Comparison of ENCODE assay signal across 8 cellular contexts in the genomic region with DNA sequence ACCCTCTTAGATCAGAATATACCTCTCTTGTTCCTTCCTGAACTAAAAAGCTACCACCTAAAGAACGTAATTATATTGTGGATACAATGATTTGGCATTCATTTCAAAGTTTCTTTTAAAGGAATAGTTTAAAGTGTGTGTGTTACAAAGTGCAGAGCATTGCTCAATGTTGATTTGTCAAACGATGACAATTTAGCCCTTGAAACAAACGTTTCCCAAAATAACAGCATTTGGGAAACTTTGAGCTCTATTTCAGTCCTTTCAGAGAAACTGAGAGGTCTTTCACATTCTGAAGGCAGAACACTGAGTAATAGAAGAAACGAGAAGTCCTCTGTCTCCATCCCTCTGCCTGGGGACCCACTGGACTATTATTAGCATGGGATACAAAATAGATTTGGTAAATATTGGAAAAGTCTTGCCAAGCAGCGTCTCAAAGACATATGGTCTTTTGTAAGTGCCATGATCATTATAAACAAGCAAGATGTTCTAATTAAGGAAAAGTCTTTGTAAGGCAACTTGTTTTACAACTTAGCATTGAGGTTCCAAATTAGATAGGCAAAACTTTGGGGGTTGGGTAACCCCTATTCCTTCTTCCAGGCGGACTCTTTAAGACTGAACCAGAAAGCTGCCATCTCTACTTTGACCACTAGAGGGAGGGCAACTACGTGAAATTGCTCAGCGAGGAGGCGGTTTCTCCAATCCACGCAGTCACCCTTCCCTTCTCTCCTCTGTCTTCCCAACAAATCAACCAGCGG.
DNase-seq lines count a peak whose midpoint lies in the region; ATAC-seq and TF ChIP-seq lines count a peak whose summit lies in the region.

No MANE protein-coding gene starts in this region.

- no peaks in the 10 kb centered on the region for H3K36me3 ChIP-seq in stomach smooth muscle (ENCODE audit: control insufficient read depth in 2 of 2, insufficient read depth in 2 of 2, low read length in 2 of 2)

- intact Hi-C loops in activated B cell treated with CpG ODN at 0.5 μM for 24 hours (cut with micrococcal nuclease): loop anchor here (1.0 to 2.0 kb wide), 3 partner anchors 272 to 1530 kb away; no protein-coding TSS in a partner anchor

- peak overlapping the region in 1 of 2 donors; percentile 24 for H3K4me3 ChIP-seq in stomach smooth muscle (ENCODE audit: low read length in 2 of 2)

- no peak overlapping the region for H3K4me3 Mint-ChIP-seq in activated B cell treated with CpG ODN at 0.5 μM for 24 hours
- H3K4me3 Mint-ChIP-seq in endothelial cell (ENCODE audit: unreplicated experiment): no peak overlapping the region

- H3K9ac ChIP-seq in stomach smooth muscle (ENCODE audit: low read length in 2 of 2): peak overlapping the region; percentile 2 to 39

- peak in 12 of 14 donors; percentile 9 to 52 (median 22) for DNase-seq in C1 segment of cervical spinal cord (lab: John Stamatoyannopoulos, UW)
- peak; percentile 10 for DNase-seq in NCI-H2107 (lab: John Stamatoyannopoulos, UW)
- DNase-seq in activated B cell treated with CpG ODN at 0.5 μM for 24 hours: no peak
- peak; percentile 70 for DNase-seq in endothelial cell (ENCODE audit: low spot score)
- peak; percentile 87 for DNase-seq in midbrain (lab: John Stamatoyannopoulos, UW)

- H3K9me3 ChIP-seq in stomach smooth muscle (ENCODE audit: control insufficient read depth in 2 of 2, low read length in 2 of 2): no peaks in the 10 kb centered on the region

- ATAC-seq in GM18858 (IDR thresholded peaks at IDR 0.05; ENCODE audit: unreplicated experiment): peak; percentile 77
- peak; percentile 84 for ATAC-seq in HG03064 (IDR thresholded peaks at IDR 0.05; ENCODE audit: low read depth, unreplicated experiment)
- ATAC-seq in activated B cell treated with CpG ODN at 0.5 μM for 24 hours (ENCODE audit: low read depth): peak; percentile 52

- peaks cover 18% of the 10 kb centered on the region for H3K27me3 Mint-ChIP-seq in activated B cell treated with CpG ODN at 0.5 μM for 24 hours
- peaks cover 2% of the 10 kb centered on the region for H3K27me3 Mint-ChIP-seq in endothelial cell (ENCODE audit: unreplicated experiment)

- CTCF ChIA-PET in activated B cell treated with CpG ODN at 0.5 μM for 24 hours (lab: Charles Lee): interaction anchor here (0.8 to 1.7 kb wide), 6 partner anchors 9 to 1533 kb away, joined by 3 to 7 read pairs (median 4); no protein-coding TSS in a partner anchor

- H3K27me3 ChIP-seq in stomach smooth muscle (ENCODE audit: control insufficient read depth in 1 of 2, insufficient read depth in 2 of 2, low read length in 2 of 2): no peaks in the 10 kb centered on the region

- TF ChIP-seq CTCF in activated B cell treated with CpG ODN at 0.5 μM for 24 hours (IDR thresholded peaks at IDR 0.05) (peak; percentile 45), endothelial cell (IDR thresholded peaks at IDR 0.05; ENCODE audit: unreplicated experiment) (peak; percentile 97)

- H3K4me1 ChIP-seq in stomach smooth muscle (ENCODE audit: control insufficient read depth, insufficient read depth, low read length): no peaks in the 10 kb centered on the region

- H3K4me1 Mint-ChIP-seq in activated B cell treated with CpG ODN at 0.5 μM for 24 hours (peaks cover 4% of the 10 kb centered on the region), endothelial cell (ENCODE audit: unreplicated experiment) (peaks cover 5% of the 10 kb centered on the region)

- H3K9me3 Mint-ChIP-seq in activated B cell treated with CpG ODN at 0.5 μM for 24 hours (no peaks in the 10 kb centered on the region), endothelial cell (ENCODE audit: unreplicated experiment) (no peaks in the 10 kb centered on the region)

- no peak overlapping the region for H3K27ac ChIP-seq in stomach smooth muscle (ENCODE audit: low read length)

- H3K36me3 Mint-ChIP-seq in activated B cell treated with CpG ODN at 0.5 μM for 24 hours (ENCODE audit: low read depth): no peaks in the 10 kb centered on the region
- H3K36me3 Mint-ChIP-seq in endothelial cell (ENCODE audit: low read depth, unreplicated experiment): no peaks in the 10 kb centered on the region

- POLR2A ChIA-PET in activated B cell treated with CpG ODN at 0.5 μM for 24 hours (lab: Charles Lee): no interaction called here

- H3K27ac Mint-ChIP-seq in activated B cell treated with CpG ODN at 0.5 μM for 24 hours (no peak overlapping the region), endothelial cell (ENCODE audit: unreplicated experiment) (no peak overlapping the region)
